ENCODE assay signal across 3 cellular contexts in the genomic region with DNA sequence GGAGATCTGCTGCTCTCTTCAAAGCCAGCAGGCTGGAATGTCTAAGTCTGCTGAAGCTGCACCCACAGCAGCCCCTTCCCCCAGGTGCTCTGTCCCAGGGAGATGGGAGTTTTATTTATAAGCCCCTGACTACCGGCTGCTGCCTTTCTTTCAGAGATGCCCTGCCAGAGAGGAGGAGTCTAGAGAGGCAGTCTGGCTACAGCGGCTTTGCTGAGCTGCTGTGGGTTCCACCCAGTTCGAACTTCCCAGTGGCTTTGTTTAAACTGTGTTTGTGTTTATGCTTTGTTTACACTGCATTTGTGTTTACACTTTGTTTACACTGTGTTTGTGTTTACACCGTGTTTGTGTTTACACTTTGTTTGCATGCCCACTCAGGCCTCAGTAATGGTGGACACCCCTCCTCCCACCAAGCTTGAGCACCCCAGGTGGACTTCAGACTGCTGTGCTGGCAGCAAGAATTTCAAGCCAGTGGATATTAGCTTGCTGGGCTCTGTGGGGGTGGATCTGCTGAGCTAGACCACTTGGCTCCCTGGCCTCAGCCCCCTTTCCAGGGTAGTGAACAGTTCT. TPM values are rescaled to one million over a fixed set of nuclear protein-coding genes. Genes with fewer than 3 reads are reported as not detected.
"Had no signal": no experiment of that assay in that cellular context is flagged by ENCODE, and none has a peak within 500 bp of the region (broad histone marks: within the 10 kb centered on the region; RNA-seq: fewer than 3 reads in every experiment).

No MANE protein-coding gene starts in this region.

RNA-seq across cellular contexts. Expression of a gene that starts 45.4 kb away (rescaled TPM):
- total RNA-seq: progenitor cell of endocrine pancreas had no signal
- polyA plus RNA-seq: neural cell, smooth muscle cell had no signal
